8 cellular contexts compared by ENCODE assay signal in genomic region chr11:108871152-108871551, GRCh38.
DNase-seq lines count a peak whose midpoint lies in the region; ATAC-seq, FAIRE-seq and TF ChIP-seq lines count a peak whose summit lies in the region.

No MANE protein-coding gene starts in this region.

- POLR2A ChIA-PET in A549 (lab: Yijun Ruan, JAX), result interaction anchor here (0.6 kb wide), 1 partner anchor 173 kb away, joined by 4 read pairs; no protein-coding TSS in a partner anchor

- H3K79me2 ChIP-seq in OCI-LY3 (ENCODE audit: low read length), result no peaks in the 10 kb centered on the region

- TF ChIP-seq POLR2A in A549 (IDR thresholded peaks at IDR 0.05; ENCODE audit: low read length), result no peak
- no peak for TF ChIP-seq POLR2A in sigmoid colon (IDR thresholded peaks at IDR 0.05)

- no peak overlapping the region for H3K9ac ChIP-seq in OCI-LY3 (ENCODE audit: low read length)

- peaks cover 47% of the 10 kb centered on the region for H3K4me1 ChIP-seq in A549
- no peaks in the 10 kb centered on the region for H3K4me1 ChIP-seq in OCI-LY3 (ENCODE audit: low read length)
- H3K4me1 ChIP-seq in psoas muscle, result no peaks in the 10 kb centered on the region
- H3K4me1 ChIP-seq in sigmoid colon, result no peaks in the 10 kb centered on the region

- H3K4me3 Mint-ChIP-seq in natural killer cell, result no peak overlapping the region

- CTCF ChIA-PET in A549 (lab: Yijun Ruan, JAX), result interaction anchor here (0.7 to 2.7 kb wide), 13 partner anchors 9 to 753 kb away, joined by 3 to 8 read pairs (median 3); no protein-coding TSS in a partner anchor

- no peaks in the 10 kb centered on the region for H3K36me3 Mint-ChIP-seq in natural killer cell

- intact Hi-C loops in psoas muscle (cut with DNase I), result loop anchor here in 1 of 2 donors (5.0 kb wide), 1 partner anchor 174 kb away; no protein-coding TSS in a partner anchor
- intact Hi-C loops in sigmoid colon (cut with DNase I), result no loop called here
- intact Hi-C loops in natural killer cell (cut with micrococcal nuclease), result no loop called here

- H3K27ac ChIP-seq in A549 (peak overlapping the region; percentile 62 to 77), OCI-LY3 (ENCODE audit: low read length) (no peak overlapping the region), psoas muscle (no peak overlapping the region), sigmoid colon (no peak overlapping the region)

- FAIRE-seq in A549 (lab: Jason Lieb, UNC), result no peak

- H3K4me3 ChIP-seq in A549, result no peak overlapping the region
- no peak overlapping the region for H3K4me3 ChIP-seq in GM12865 (ENCODE audit: low read depth, low read length)
- H3K4me3 ChIP-seq in OCI-LY3 (ENCODE audit: low read length), result no peak overlapping the region
- no peak overlapping the region for H3K4me3 ChIP-seq in epithelial cell of esophagus (ENCODE audit: low read length)
- no peak overlapping the region for H3K4me3 ChIP-seq in psoas muscle
- H3K4me3 ChIP-seq in sigmoid colon, result no peak overlapping the region

- H3K4me1 Mint-ChIP-seq in natural killer cell, result peaks cover 8% of the 10 kb centered on the region in 2 donors

- no peaks in the 10 kb centered on the region for H3K27me3 Mint-ChIP-seq in natural killer cell (ENCODE audit: low read depth in 2 of 2)

- ATAC-seq in A549 (peak; percentile 43 to 87; a peak in 4 of 6 replicates), psoas muscle (no peak), natural killer cell (no peak)

- H3K27ac Mint-ChIP-seq in natural killer cell, result no peak overlapping the region

- TF ChIP-seq EP300 in A549 (IDR thresholded peaks at IDR 0.05), result no peak
- TF ChIP-seq EP300 in sigmoid colon (IDR thresholded peaks at IDR 0.05), result no peak

- no peaks in the 10 kb centered on the region for H3K36me3 ChIP-seq in OCI-LY3 (replicated peaks; ENCODE audit: low read depth, low read length)
- H3K36me3 ChIP-seq in psoas muscle (ENCODE audit: insufficient read depth in 1 of 2, low read depth in 1 of 2), result no peaks in the 10 kb centered on the region
- H3K36me3 ChIP-seq in sigmoid colon, result no peaks in the 10 kb centered on the region

- H3K27me3 ChIP-seq in OCI-LY3 (ENCODE audit: low read depth, low read length) (no peaks in the 10 kb centered on the region), psoas muscle (ENCODE audit: insufficient read depth in 3 of 3, low read length in 2 of 3) (no peaks in the 10 kb centered on the region), sigmoid colon (no peaks in the 10 kb centered on the region)

- H4K20me1 ChIP-seq in OCI-LY3 (ENCODE audit: insufficient read depth, low read length), result no peaks in the 10 kb centered on the region

- no peaks in the 10 kb centered on the region for H3K9me3 Mint-ChIP-seq in natural killer cell

- no peaks in the 10 kb centered on the region for H3K9me3 ChIP-seq in A549
- no peaks in the 10 kb centered on the region for H3K9me3 ChIP-seq in OCI-LY3 (ENCODE audit: insufficient read depth, low read length)
- no peaks in the 10 kb centered on the region for H3K9me3 ChIP-seq in psoas muscle
- no peaks in the 10 kb centered on the region for H3K9me3 ChIP-seq in sigmoid colon

- peak; percentile 54 for TF ChIP-seq CTCF in A549 (IDR thresholded peaks at IDR 0.05)
- TF ChIP-seq CTCF in GM12865 (IDR thresholded peaks at IDR 0.05; ENCODE audit: insufficient read depth, low read depth, low read length, missing control alignments), result peak; percentile 38
- TF ChIP-seq CTCF in OCI-LY3 (IDR thresholded peaks at IDR 0.05; ENCODE audit: low read depth, low read length), result peak; percentile 46
- TF ChIP-seq CTCF in epithelial cell of esophagus (IDR thresholded peaks at IDR 0.05; ENCODE audit: insufficient read depth, low read depth, low read length, missing control alignments), result peak; percentile 67
- TF ChIP-seq CTCF in psoas muscle (IDR thresholded peaks at IDR 0.05), result peak; percentile 45
- peak in 1 of 4 experiments; percentile 5 for TF ChIP-seq CTCF in sigmoid colon (IDR thresholded peaks at IDR 0.05)
- no peak for TF ChIP-seq CTCF in natural killer cell (IDR thresholded peaks at IDR 0.05)

- no peak overlapping the region for H2AFZ ChIP-seq in OCI-LY3 (ENCODE audit: low read depth, low read length)

- DNase-seq in A549 (ENCODE audit: low read depth in 1 of 2, low spot score in 1 of 2), result peak in 1 of 2 experiments; percentile 57
- DNase-seq in GM12865 (ENCODE audit: low read depth), result peak; percentile 50
- DNase-seq in epithelial cell of esophagus (ENCODE audit: low read depth), result peak; percentile 75
- DNase-seq in psoas muscle, result no peak
- DNase-seq in sigmoid colon, result no peak
- no peak for DNase-seq in natural killer cell
- DNase-seq in HPDE6-E6E7 (ENCODE audit: extremely low spot score), result no peak

- TF ChIP-seq RAD21 in A549 (conservative IDR thresholded peaks at IDR 0.05 in 1 of 2, IDR thresholded peaks at IDR 0.05 in 1 of 2), result peak; percentile 59 to 62

- H3K4me2 ChIP-seq in A549 (peak overlapping the region; percentile 88), OCI-LY3 (ENCODE audit: low read length) (no peak overlapping the region)

TF ChIP-seq in A549, 52 proteins besides CTCF, POLR2A, EP300 and RAD21:
- TF ChIP-seq SMC3 (IDR thresholded peaks at IDR 0.05) (peak; percentile 38; the same call in 2 of the 3 replicates), TFCP2L1 (CRISPR knock-in tag; IDR thresholded peaks at IDR 0.05) (no peak)

Comparison
In these comparisons a context has a peak if more than half of its experiments do, and no peak if none do; other contexts are left out.
1. ATAC-seq: peak in A549 (2 of 2); none in psoas muscle (0 of 4) and natural killer cell (0 of 3).
2. DNase-seq: peak in GM12865 (single experiment) and epithelial cell of esophagus (single experiment); none in psoas muscle (0 of 2), sigmoid colon (single experiment), natural killer cell (single experiment) and HPDE6-E6E7 (single experiment).
3. H3K27ac ChIP-seq: peak in A549 (2 of 2); none in OCI-LY3 (single experiment), psoas muscle (single experiment) and sigmoid colon (0 of 4).